ENCODE assay signal across 1 cellular context in the genomic region with DNA sequence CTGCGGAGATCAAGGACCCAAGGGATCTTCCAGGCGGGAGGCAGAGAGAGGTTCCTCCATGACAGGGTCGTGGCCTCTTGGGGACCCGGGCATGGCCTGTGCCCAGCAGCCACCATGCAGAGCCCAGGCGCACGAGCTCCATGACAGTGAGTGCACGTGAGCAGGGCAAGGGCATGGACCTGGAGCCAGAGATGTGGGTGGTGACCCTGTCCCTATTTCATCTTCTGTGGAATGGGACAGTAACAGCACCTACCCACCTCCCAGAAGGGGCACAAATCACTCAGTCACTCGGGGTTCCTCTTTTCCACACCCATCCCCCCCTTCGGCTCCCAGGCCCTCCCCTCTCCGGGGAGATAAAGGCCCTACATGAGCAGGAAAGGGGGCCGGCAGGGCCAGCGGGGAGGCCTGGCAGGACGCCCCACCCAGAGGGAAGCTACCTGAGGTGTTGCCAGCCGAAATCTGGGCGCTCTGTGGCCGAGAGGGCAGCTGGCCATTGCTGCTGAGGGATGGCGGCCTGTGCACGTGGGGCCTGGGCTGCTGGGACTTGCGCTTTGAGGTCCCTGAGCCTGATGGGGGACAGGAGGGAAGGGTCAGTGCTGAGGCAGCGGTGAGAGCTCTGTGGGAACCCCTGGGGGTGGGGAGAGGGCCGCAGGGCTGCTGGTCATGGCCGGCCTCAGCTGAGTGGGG.
A peak's percentile ranks its signal among the peaks of the same experiment; 100 is the strongest.
TF ChIP-seq lines count a peak whose summit lies in the region.

No MANE protein-coding gene starts in this region.

TF ChIP-seq in HEK293, 187 proteins besides CTCF, POLR2A, EP300 and RAD21 (continued from another document):
- TF ChIP-seq, protein P1, sequence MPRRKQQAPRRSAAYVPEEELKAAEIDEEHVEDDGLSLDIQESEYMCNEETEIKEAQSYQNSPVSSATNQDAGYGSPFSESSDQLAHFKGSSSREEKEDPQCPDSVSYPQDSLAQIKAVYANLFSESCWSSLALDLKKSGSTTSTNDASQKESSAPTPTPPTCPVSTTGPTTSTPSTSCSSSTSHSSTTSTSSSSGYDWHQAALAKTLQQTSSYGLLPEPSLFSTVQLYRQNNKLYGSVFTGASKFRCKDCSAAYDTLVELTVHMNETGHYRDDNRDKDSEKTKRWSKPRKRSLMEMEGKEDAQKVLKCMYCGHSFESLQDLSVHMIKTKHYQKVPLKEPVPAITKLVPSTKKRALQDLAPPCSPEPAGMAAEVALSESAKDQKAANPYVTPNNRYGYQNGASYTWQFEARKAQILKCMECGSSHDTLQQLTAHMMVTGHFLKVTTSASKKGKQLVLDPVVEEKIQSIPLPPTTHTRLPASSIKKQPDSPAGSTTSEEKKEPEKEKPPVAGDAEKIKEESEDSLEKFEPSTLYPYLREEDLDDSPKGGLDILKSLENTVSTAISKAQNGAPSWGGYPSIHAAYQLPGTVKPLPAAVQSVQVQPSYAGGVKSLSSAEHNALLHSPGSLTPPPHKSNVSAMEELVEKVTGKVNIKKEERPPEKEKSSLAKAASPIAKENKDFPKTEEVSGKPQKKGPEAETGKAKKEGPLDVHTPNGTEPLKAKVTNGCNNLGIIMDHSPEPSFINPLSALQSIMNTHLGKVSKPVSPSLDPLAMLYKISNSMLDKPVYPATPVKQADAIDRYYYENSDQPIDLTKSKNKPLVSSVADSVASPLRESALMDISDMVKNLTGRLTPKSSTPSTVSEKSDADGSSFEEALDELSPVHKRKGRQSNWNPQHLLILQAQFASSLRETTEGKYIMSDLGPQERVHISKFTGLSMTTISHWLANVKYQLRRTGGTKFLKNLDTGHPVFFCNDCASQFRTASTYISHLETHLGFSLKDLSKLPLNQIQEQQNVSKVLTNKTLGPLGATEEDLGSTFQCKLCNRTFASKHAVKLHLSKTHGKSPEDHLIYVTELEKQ (tag by site-specific recombination; IDR thresholded peaks at IDR 0.05; ENCODE audit: borderline replicate concordance) = no peak
- no peak for TF ChIP-seq ZSCAN16 (tag by site-specific recombination; IDR thresholded peaks at IDR 0.05)
- peak; percentile 33; the same call in 1 of the 2 replicates for TF ChIP-seq GLIS2 (tag by site-specific recombination; IDR thresholded peaks at IDR 0.05)
- peak; percentile 7; the same call in 1 of the 2 replicates for TF ChIP-seq ZIC2 (tag by site-specific recombination; IDR thresholded peaks at IDR 0.05)
- no peak for TF ChIP-seq ZNF518A (tag by site-specific recombination; conservative IDR thresholded peaks at IDR 0.05; ENCODE audit: low read depth)
- TF ChIP-seq PATZ1 (tag by site-specific recombination; IDR thresholded peaks at IDR 0.05) = no peak
- TF ChIP-seq HOXD13 (CRISPR knock-in tag; IDR thresholded peaks at IDR 0.05; ENCODE audit: borderline replicate concordance) = no peak
- TF ChIP-seq ATF2 (tag by site-specific recombination; IDR thresholded peaks at IDR 0.05; ENCODE audit: low read depth) = no peak
- no peak for TF ChIP-seq ZNF324 (tag by site-specific recombination; IDR thresholded peaks at IDR 0.05)
